8 cellular contexts compared by ENCODE assay signal in the genomic region with DNA sequence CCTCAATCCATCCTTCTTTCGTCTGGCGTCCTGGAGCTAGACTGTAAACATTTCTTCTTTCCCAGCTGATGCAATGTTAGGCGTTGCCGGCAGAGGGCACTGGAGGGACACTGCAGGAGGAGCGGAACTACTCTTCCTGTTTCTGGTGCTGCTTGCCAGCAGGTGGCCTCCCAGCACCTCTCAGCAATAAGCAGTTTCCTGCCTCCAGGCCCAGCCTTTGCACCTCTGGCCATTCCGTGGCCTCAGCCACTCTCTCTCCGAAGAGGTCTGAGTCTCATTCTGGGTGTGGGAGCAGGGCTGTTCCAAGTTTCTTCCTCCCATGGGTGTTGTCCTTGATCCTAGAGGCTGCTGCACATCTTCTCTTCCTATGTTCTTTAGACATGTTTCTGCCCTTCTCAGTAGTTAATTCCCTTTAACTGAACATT. TPM values are rescaled to one million over a fixed set of nuclear protein-coding genes. Genes with fewer than 3 reads are reported as not detected.
DNase-seq lines count a peak whose midpoint lies in the region; ATAC-seq and TF ChIP-seq lines count a peak whose summit lies in the region.

No MANE protein-coding gene starts in this region.

- peak; percentile 94 for TF ChIP-seq CTCF in MM.1S (IDR thresholded peaks at IDR 0.05; ENCODE audit: low read length)
- peak; percentile 100 for TF ChIP-seq CTCF in RWPE2 (IDR thresholded peaks at IDR 0.05; ENCODE audit: poor library complexity, severe bottlenecking)
- peak; percentile 92 to 99 (median 97) for TF ChIP-seq CTCF in testis (IDR thresholded peaks at IDR 0.05)

- 1 to 2% methylated on average over 7 of the region's 7 CpGs for WGBS in GM23248 (ENCODE audit: low coverage in 1 of 2, low lambda C conversion rate in 2 of 2, missing lambda C conversion rate in 2 of 2), 2 experiments
- 14 to 17% methylated on average over 7 of the region's 7 CpGs for WGBS in testis, 2 donors

- peak; percentile 94 for ATAC-seq in RWPE2 (ENCODE audit: low read depth)

- H3K4me3 ChIP-seq in GM23248 (no peak overlapping the region), MM.1S (ENCODE audit: low read length) (no peak overlapping the region), RWPE2 (ENCODE audit: severe bottlenecking) (no peak overlapping the region), testis (no peak overlapping the region)

- peak; percentile 94 for DNase-seq in DMS79 (lab: John Stamatoyannopoulos, UW)
- peak; percentile 89 for DNase-seq in GM23248
- DNase-seq in MM.1S: peak; percentile 76
- peak; percentile 85 for DNase-seq in RWPE2 (ENCODE audit: low spot score)
- peak; percentile 67 to 76 for DNase-seq in activated T-helper 1 cell treated with anti-CD3 and anti-CD28 coated beads, Interleukin-2, amount 50 U/mL, for 16 hours (ENCODE audit: low read depth in 1 of 2, low spot score in 1 of 2)
- DNase-seq in fibroblast of the conjunctiva (ENCODE audit: low read depth): peak; percentile 82
- peak; percentile 60 for DNase-seq in non-pigmented ciliary epithelial cell (ENCODE audit: low read depth)
- peak; percentile 91 for DNase-seq in testis

- H3K9me2 ChIP-seq in GM23248 (ENCODE audit: insufficient read depth) (no peaks in the 10 kb centered on the region), MM.1S (replicated peaks; ENCODE audit: insufficient read depth, low read length) (no peaks in the 10 kb centered on the region)

- no peak overlapping the region for H3K9ac ChIP-seq in GM23248
- no peak overlapping the region for H3K9ac ChIP-seq in MM.1S (ENCODE audit: low read length)

- H3K4me2 ChIP-seq in GM23248 (ENCODE audit: unreplicated experiment) (no peak overlapping the region), MM.1S (ENCODE audit: low read depth, low read length) (peak overlapping the region; percentile 32; the same call in 1 of the 2 replicates)

- intact Hi-C loops in testis (cut with DNase I; ENCODE audit: low total_unique reads): no loop called here

- in situ Hi-C loops in GM23248 (cut with MboI): no loop called here

- H3K27me3 ChIP-seq in GM23248 (replicated peaks; ENCODE audit: insufficient read depth) (peaks cover 8% of the 10 kb centered on the region), MM.1S (replicated peaks; ENCODE audit: insufficient read depth, low read length) (peaks cover 13% of the 10 kb centered on the region), RWPE2 (ENCODE audit: insufficient read depth, poor library complexity, severe bottlenecking) (no peaks in the 10 kb centered on the region), testis (no peaks in the 10 kb centered on the region)

- no peak for TF ChIP-seq POLR2A in testis (IDR thresholded peaks at IDR 0.05)

- H2AFZ ChIP-seq in GM23248 (no peak overlapping the region), MM.1S (ENCODE audit: low read length) (peak overlapping the region; percentile 51; the same call in 1 of the 2 replicates)

- H3K9me3 ChIP-seq in GM23248 (ENCODE audit: low read depth) (no peaks in the 10 kb centered on the region), MM.1S (replicated peaks; ENCODE audit: insufficient read depth, low read length) (no peaks in the 10 kb centered on the region), RWPE2 (ENCODE audit: severe bottlenecking) (peaks cover 3% of the 10 kb centered on the region), testis (no peaks in the 10 kb centered on the region)

- no peaks in the 10 kb centered on the region for H3K4me1 ChIP-seq in GM23248 (ENCODE audit: insufficient read depth)
- H3K4me1 ChIP-seq in MM.1S (ENCODE audit: low read length): no peaks in the 10 kb centered on the region
- H3K4me1 ChIP-seq in RWPE2 (ENCODE audit: insufficient read depth, poor library complexity, severe bottlenecking): no peaks in the 10 kb centered on the region
- no peaks in the 10 kb centered on the region for H3K4me1 ChIP-seq in testis

- no peaks in the 10 kb centered on the region for H3F3A ChIP-seq in GM23248 (ENCODE audit: insufficient read depth)
- H3F3A ChIP-seq in MM.1S (ENCODE audit: insufficient read depth, low read length): no peaks in the 10 kb centered on the region

- H3K79me2 ChIP-seq in GM23248 (ENCODE audit: insufficient read depth): no peaks in the 10 kb centered on the region
- H3K79me2 ChIP-seq in MM.1S (ENCODE audit: low read length): no peaks in the 10 kb centered on the region

- no peaks in the 10 kb centered on the region for H4K20me1 ChIP-seq in GM23248 (ENCODE audit: insufficient read depth)
- H4K20me1 ChIP-seq in MM.1S (ENCODE audit: insufficient read depth, low read length): no peaks in the 10 kb centered on the region

- H3K36me3 ChIP-seq in GM23248 (ENCODE audit: low read depth): no peaks in the 10 kb centered on the region
- no peaks in the 10 kb centered on the region for H3K36me3 ChIP-seq in MM.1S (replicated peaks; ENCODE audit: insufficient read depth, low read length)
- H3K36me3 ChIP-seq in RWPE2 (ENCODE audit: low read depth): no peaks in the 10 kb centered on the region
- no peaks in the 10 kb centered on the region for H3K36me3 ChIP-seq in testis (ENCODE audit: low read depth, missing control alignments)

- no peak overlapping the region for H3K27ac ChIP-seq in GM23248
- H3K27ac ChIP-seq in MM.1S (ENCODE audit: low read length): no peak overlapping the region
- H3K27ac ChIP-seq in RWPE2 (ENCODE audit: poor library complexity, severe bottlenecking): no peak overlapping the region
- H3K27ac ChIP-seq in testis: no peak overlapping the region

RNA-seq across cellular contexts. Expression of gene ASPG, which starts 7.5 kb away (rescaled TPM):
- not detected in 2 replicates for total RNA-seq in GM23248 (2014; rRNA removed; shearing (Covaris generic))
- polyA plus RNA-seq in GM23248 (2016; fragmentation: Nextera tagmentation; extraction: Ambion mirVana): not detected in 2 replicates
- total RNA-seq in testis: 1 to 10 TPM; 2.7 to 3.7 TPM
- 3.3 TPM for polyA plus RNA-seq in testis (ENCODE audit: insufficient read depth, low read depth, low replicate concordance)
